ENCODE assay signal across 9 cellular contexts in the genomic region with DNA sequence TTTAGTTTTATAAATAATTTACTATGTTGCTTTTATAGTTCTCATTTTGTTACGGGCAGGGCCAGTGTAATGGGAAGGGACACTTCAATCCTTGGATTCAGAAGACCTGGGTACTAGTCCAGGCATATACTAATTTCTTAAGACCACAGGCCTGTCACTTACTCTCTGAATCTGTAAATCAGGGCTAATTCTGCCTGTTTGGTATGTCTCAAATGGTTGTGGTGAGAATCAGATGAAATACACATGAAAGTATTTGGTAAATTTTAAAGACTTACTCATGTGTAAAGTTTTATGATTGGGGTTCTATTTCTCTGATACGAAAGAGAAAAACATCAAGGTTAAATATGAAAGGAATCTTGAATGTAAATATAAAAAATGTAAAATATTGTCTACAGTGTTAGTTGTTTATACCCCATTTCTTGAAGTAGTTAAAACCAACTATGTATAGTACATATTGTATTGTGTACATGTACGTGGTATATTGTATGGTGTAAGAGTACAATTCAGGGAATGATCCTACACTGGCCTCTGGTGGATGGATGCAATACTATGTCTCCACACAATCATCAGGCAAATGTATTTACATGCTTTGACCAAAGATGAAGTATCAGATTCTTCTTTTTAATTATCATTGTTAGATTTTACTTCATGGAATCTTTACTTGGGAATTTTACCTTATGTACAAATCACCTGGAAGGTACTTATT. TPM values are rescaled to one million over a fixed set of nuclear protein-coding genes. Genes with fewer than 3 reads are reported as not detected.
DNase-seq lines count a peak whose midpoint lies in the region; ATAC-seq and TF ChIP-seq lines count a peak whose summit lies in the region.
"Had no signal": no experiment of that assay in that cellular context is flagged by ENCODE, and none has a peak within 500 bp of the region (broad histone marks: within the 10 kb centered on the region; RNA-seq: fewer than 3 reads in every experiment).

No MANE protein-coding gene starts in this region.

- H3K36me3 ChIP-seq in body of pancreas (replicated peaks in 1 of 2; ENCODE audit: insufficient read depth in 1 of 2, low read depth in 2 of 2), result no peaks in the 10 kb centered on the region

- no peak for TF ChIP-seq POLR2A in body of pancreas (IDR thresholded peaks at IDR 0.05)

- H3K9me3 ChIP-seq in body of pancreas, result no peaks in the 10 kb centered on the region

- ATAC-seq in GM21526 (IDR thresholded peaks at IDR 0.05; ENCODE audit: low FRiP score, unreplicated experiment), result peak; percentile 73
- no peak for ATAC-seq in body of pancreas
- no peak for ATAC-seq in GM18498 (IDR thresholded peaks at IDR 0.05; ENCODE audit: unreplicated experiment)

- H3K27me3 ChIP-seq in body of pancreas, result no peaks in the 10 kb centered on the region

- TF ChIP-seq CTCF in body of pancreas (IDR thresholded peaks at IDR 0.05), result peak in 6 of 7 experiments; percentile 17 to 56 (median 44)

- DNase-seq in DMS53 treated with DMSO at 0.1 percent for 48 hours (lab: John Stamatoyannopoulos, UW; ENCODE audit: unreplicated experiment) (peak; percentile 1), LoVo (ENCODE audit: low spot score) (peak; percentile 47), body of pancreas (peak in 1 of 4 donors; percentile 16), myocyte (ENCODE audit: low read depth) (peak; percentile 42), NCI-H2029 treated with DMSO at 0.1 percent for 48 hours (lab: John Stamatoyannopoulos, UW) (no peak)
- no peak for DNase-seq in activated CD8-positive, alpha-beta memory T cell treated with anti-CD3 and anti-CD28 coated beads, Interleukin-2, amount 50 U/mL, for 48 hours

- H3K4me1 ChIP-seq in body of pancreas, result peaks cover 9% of the 10 kb centered on the region

- intact Hi-C loops in body of pancreas (cut with DNase I), result no loop called here

- H3K27ac ChIP-seq in body of pancreas, result no peak overlapping the region

- 43 to 73% methylated on average over 3 of the region's 3 CpGs for WGBS in body of pancreas, 2 donors

- no peak overlapping the region for H3K4me3 ChIP-seq in body of pancreas

RNA-seq across cellular contexts. Expression of a gene that starts 24.5 kb away (rescaled TPM):
- not detected for total RNA-seq in body of pancreas
- total RNA-seq in myocyte, result not detected in 2 replicates
- polyA plus RNA-seq in myocyte (2012), result not detected
- total RNA-seq: T-helper 1 cell treated with Interleukin-12 subunit alpha and Interleukin-12 subunit beta and Interleukin-4 antibody, amounts not matched to agents 30 ng/mL and 1 ng/mL, for 36 hours had no signal

RNA-seq across cellular contexts. Expression of a gene that starts 28.3 kb away (rescaled TPM):
- 10 to 100 TPM; 11.9 to 14.3 TPM for total RNA-seq in body of pancreas
- total RNA-seq in myocyte, result 45.1 and 51.0 TPM in 2 replicates
- polyA plus RNA-seq in myocyte (2012), result 28.0 TPM

RNA-seq across cellular contexts. Expression of a gene that starts 54.8 kb away (rescaled TPM):
- under 1 TPM; 0.33 to 0.52 TPM for total RNA-seq in body of pancreas
- 2.6 and 5.6 TPM in 2 replicates for total RNA-seq in myocyte
- polyA plus RNA-seq in myocyte (2012), result 2.3 TPM

Comparison
In these comparisons a context has a peak if more than half of its experiments do, and no peak if none do; other contexts are left out.
1. DNase-seq: peak in DMS53 treated with DMSO at 0.1 percent for 48 hours (single experiment), LoVo (single experiment) and myocyte (single experiment); none in activated CD8-positive, alpha-beta memory T cell treated with anti-CD3 and anti-CD28 coated beads, Interleukin-2, amount 50 U/mL, for 48 hours (single experiment) and NCI-H2029 treated with DMSO at 0.1 percent for 48 hours (single experiment).